Comparison of ENCODE assay signal across 16 cellular contexts in genomic region chr20:57666106-57666833, GRCh38. TPM values are rescaled to one million over a fixed set of nuclear protein-coding genes. Genes with fewer than 3 reads are reported as not detected.
DNase-seq lines count a peak whose midpoint lies in the region; ATAC-seq and TF ChIP-seq lines count a peak whose summit lies in the region.
"Had no signal": no experiment of that assay in that cellular context is flagged by ENCODE, and none has a peak within 500 bp of the region (broad histone marks: within the 10 kb centered on the region; RNA-seq: fewer than 3 reads in every experiment).

No MANE protein-coding gene starts in this region.

- H3K4me3 ChIP-seq in heart left ventricle (no peak overlapping the region), heart right ventricle (no peak overlapping the region), right cardiac atrium (ENCODE audit: low read length) (no peak overlapping the region), neuronal stem cell (ENCODE audit: low read length in 2 of 2) (no peak overlapping the region), breast epithelium (no peak overlapping the region)
- H3K4me3 ChIP-seq: PC-9 had no signal

- H3K27me3 ChIP-seq in heart left ventricle, result no peaks in the 10 kb centered on the region
- no peaks in the 10 kb centered on the region for H3K27me3 ChIP-seq in heart right ventricle
- H3K27me3 ChIP-seq in right cardiac atrium (ENCODE audit: control insufficient read depth, insufficient read depth), result no peaks in the 10 kb centered on the region
- H3K27me3 ChIP-seq in neuronal stem cell (ENCODE audit: control insufficient read depth in 3 of 3, insufficient read depth in 3 of 3, low read depth in 1 of 3, low read length in 3 of 3), result no peaks in the 10 kb centered on the region
- no peaks in the 10 kb centered on the region for H3K27me3 ChIP-seq in breast epithelium

- H3K4ac ChIP-seq in neuronal stem cell (ENCODE audit: low read length), result no peak overlapping the region

- H3K9me3 ChIP-seq in heart left ventricle, result no peaks in the 10 kb centered on the region
- H3K9me3 ChIP-seq in heart right ventricle, result no peaks in the 10 kb centered on the region
- H3K9me3 ChIP-seq in right cardiac atrium (ENCODE audit: control insufficient read depth, low read length), result no peaks in the 10 kb centered on the region
- no peaks in the 10 kb centered on the region for H3K9me3 ChIP-seq in neuronal stem cell (replicated peaks in 1 of 2; ENCODE audit: control insufficient read depth in 2 of 2, insufficient read depth in 1 of 2, low read depth in 1 of 2, low read length in 2 of 2)
- no peaks in the 10 kb centered on the region for H3K9me3 ChIP-seq in breast epithelium

- H3K23ac ChIP-seq in neuronal stem cell (ENCODE audit: low read depth, low read length, poor library complexity), result no peak overlapping the region

- H2BK12ac ChIP-seq in neuronal stem cell (ENCODE audit: low read length), result no peak overlapping the region

- H2BK5ac ChIP-seq in neuronal stem cell (ENCODE audit: low read length), result no peak overlapping the region

- ATAC-seq in heart left ventricle (no peak), heart right ventricle (no peak), right cardiac atrium (no peak)
- ATAC-seq: SK-N-SH treated with all-trans-retinoic acid at 6 μM for 48 hours had no signal

- no peak for TF ChIP-seq CTCF in heart left ventricle (IDR thresholded peaks at IDR 0.05)
- TF ChIP-seq CTCF in heart right ventricle (IDR thresholded peaks at IDR 0.05), result no peak
- TF ChIP-seq CTCF in breast epithelium (IDR thresholded peaks at IDR 0.05), result no peak

- peak overlapping the region; percentile 88 for H2AK5ac ChIP-seq in neuronal stem cell (ENCODE audit: low read depth, low read length)

- H3K14ac ChIP-seq in neuronal stem cell (ENCODE audit: low read length), result no peak overlapping the region

- H3K27ac ChIP-seq in heart left ventricle (no peak overlapping the region), heart right ventricle (no peak overlapping the region), right cardiac atrium (ENCODE audit: low read length) (no peak overlapping the region), neuronal stem cell (replicated peaks; ENCODE audit: low read length) (no peak overlapping the region), breast epithelium (no peak overlapping the region)
- H3K27ac ChIP-seq: PC-9 had no signal

- intact Hi-C loops in heart left ventricle (cut with DNase I) (no loop called here), heart right ventricle (cut with DNase I) (no loop called here), right cardiac atrium (cut with DNase I) (no loop called here), breast epithelium (cut with DNase I; ENCODE audit: low total_unique reads) (loop anchor here (10.0 kb wide), 1 partner anchor 419 kb away; no protein-coding TSS in a partner anchor)

- no peak overlapping the region for H4K8ac ChIP-seq in neuronal stem cell (ENCODE audit: low read depth, low read length)

- no peak overlapping the region for H2AFZ ChIP-seq in neuronal stem cell (ENCODE audit: low read length)
- H2AFZ ChIP-seq: PC-9 had no signal

- H3K36me3 ChIP-seq in heart left ventricle (no peaks in the 10 kb centered on the region), heart right ventricle (peaks cover 0 to 6% (median 0%) of the 10 kb centered on the region in 9 donors), neuronal stem cell (replicated peaks in 1 of 2; ENCODE audit: control insufficient read depth in 2 of 2, insufficient read depth in 2 of 2, low read length in 2 of 2) (no peaks in the 10 kb centered on the region), breast epithelium (no peaks in the 10 kb centered on the region)

- peaks cover 0 to 39% (median 5%) of the 10 kb centered on the region in 12 donors for H3K4me1 ChIP-seq in heart left ventricle
- H3K4me1 ChIP-seq in heart right ventricle, result peaks cover 0 to 29% (median 9%) of the 10 kb centered on the region in 9 donors
- H3K4me1 ChIP-seq in right cardiac atrium (ENCODE audit: control insufficient read depth, insufficient read depth, low read length), result no peaks in the 10 kb centered on the region
- no peaks in the 10 kb centered on the region for H3K4me1 ChIP-seq in neuronal stem cell (ENCODE audit: control insufficient read depth in 2 of 2, insufficient read depth in 1 of 2, low read depth in 1 of 2, low read length in 2 of 2)
- peaks cover 0 to under 1% of the 10 kb centered on the region in 2 donors for H3K4me1 ChIP-seq in breast epithelium

- peak in 3 of 5 donors; percentile 14 to 53 (median 18) for DNase-seq in heart left ventricle
- no peak for DNase-seq in heart right ventricle
- DNase-seq in right cardiac atrium, result peak; percentile 4 to 28 (median 26)
- no peak for DNase-seq in neuronal stem cell (ENCODE audit: low spot score)
- DNase-seq in breast epithelium (ENCODE audit: low spot score in 2 of 2), result no peak
- no peak for DNase-seq in kidney tubule cell (ENCODE audit: low spot score)
- no peak for DNase-seq in pons (ENCODE audit: low spot score)
- no peak for DNase-seq in T-helper 9 cell
- DNase-seq: COR-L47, NCI-H1048, NCI-H146, NCI-H345, PC-9, SHP77 had no signal

- WGBS in heart left ventricle, 4 donors, result 85 to 88% (median 87%) methylated on average over 21 of the region's 21 CpGs
- WGBS in heart right ventricle, 2 donors, result 87 to 88% methylated on average over 21 of the region's 21 CpGs
- 86% methylated on average over 21 of the region's 21 CpGs for WGBS in right cardiac atrium
- WGBS in neuronal stem cell (ENCODE audit: extremely low coverage in 2 of 2, insufficient read length in 2 of 2, insufficient replicate concordance in 1 of 2), 2 donors, result no CpG with 5 or more reads among the region's 21 CpGs

- TF ChIP-seq POLR2A in heart left ventricle (IDR thresholded peaks at IDR 0.05) (no peak), breast epithelium (IDR thresholded peaks at IDR 0.05) (no peak)

- H3K18ac ChIP-seq in neuronal stem cell (ENCODE audit: low read length), result no peak overlapping the region

- no peak overlapping the region for H3K9ac ChIP-seq in neuronal stem cell (ENCODE audit: low read depth, low read length, poor library complexity)

- H3K4me2 ChIP-seq in neuronal stem cell (ENCODE audit: insufficient read depth, low read length, poor library complexity, severe bottlenecking), result no peak overlapping the region
- H3K4me2 ChIP-seq: PC-9 had no signal

- H2BK120ac ChIP-seq in neuronal stem cell (ENCODE audit: low read depth, low read length), result peak overlapping the region; percentile 87

- peak overlapping the region; percentile 37 for H2BK15ac ChIP-seq in neuronal stem cell (ENCODE audit: low read length)

- no peak overlapping the region for H4K91ac ChIP-seq in neuronal stem cell (ENCODE audit: low read depth, low read length, poor library complexity)

- no peaks in the 10 kb centered on the region for H3K79me1 ChIP-seq in neuronal stem cell (ENCODE audit: low read depth, low read length)

RNA-seq across cellular contexts. Expression of gene PMEPA1, which starts 43.5 kb away (rescaled TPM):
- total RNA-seq in heart left ventricle, result 10 to 100 TPM; 25.1 to 91.4 (median 30.0) TPM
- 100 to 1,000 TPM in 1 of 2 donors, 10 to 100 TPM in 1; 12.6 to 115 TPM for polyA plus RNA-seq in heart left ventricle
- 10 to 100 TPM; 16.1 to 39.2 (median 30.4) TPM for total RNA-seq in heart right ventricle
- 10 to 100 TPM; 10.5 to 81.8 TPM for polyA plus RNA-seq in heart right ventricle
- total RNA-seq in right cardiac atrium, result 10 to 100 TPM; 31.7 to 82.0 (median 44.3) TPM
- 17.3 TPM for polyA plus RNA-seq in right cardiac atrium
- polyA plus RNA-seq in neuronal stem cell (2013, experiment 1 of 2), result 0.10 TPM
- 0.08 TPM for polyA plus RNA-seq in neuronal stem cell (2013, experiment 2 of 2)
- total RNA-seq in breast epithelium, result 10 to 100 TPM in 2 of 3 donors, 1 to 10 TPM in 1; 9.2 to 13.2 (median 13.1) TPM

RNA-seq across cellular contexts. Expression of gene ZBP1, which starts 46.0 kb away (rescaled TPM):
- total RNA-seq in heart left ventricle (1 to 10 TPM in 2 of 9 donors, under 1 TPM in 2, not detected in 5; 0.21 to 1.7 (median 0.90) TPM), heart right ventricle (1 to 10 TPM in 1 of 10 donors, under 1 TPM in 7, not detected in 2; 0.16 to 1.2 (median 0.31) TPM), right cardiac atrium (under 1 TPM in 2 of 4 donors, not detected in 2; 0.23 to 0.38 TPM), breast epithelium (1 to 10 TPM in 1 of 3 donors, under 1 TPM in 1, not detected in 1; 0.73 to 2.4 TPM)
- polyA plus RNA-seq in heart left ventricle (under 1 TPM in 1 of 2 donors, not detected in 1; 0.15 TPM), heart right ventricle (under 1 TPM; 0.13 to 0.51 TPM), right cardiac atrium (0.16 TPM)
- not detected for polyA plus RNA-seq in neuronal stem cell (2013, experiment 1 of 2)
- polyA plus RNA-seq in neuronal stem cell (2013, experiment 2 of 2), result not detected
- total RNA-seq: HT1080, PC-9 had no signal

Comparison
In these comparisons a context has a peak if more than half of its experiments do, and no peak if none do; other contexts are left out.
1. DNase-seq: peak in heart left ventricle (3 of 5) and right cardiac atrium (3 of 3); none in heart right ventricle (0 of 2), neuronal stem cell (single experiment), breast epithelium (0 of 2), kidney tubule cell (single experiment), pons (single experiment) and T-helper 9 cell (single experiment).